Comparison of ENCODE assay signal across 5 cellular contexts in the genomic region with DNA sequence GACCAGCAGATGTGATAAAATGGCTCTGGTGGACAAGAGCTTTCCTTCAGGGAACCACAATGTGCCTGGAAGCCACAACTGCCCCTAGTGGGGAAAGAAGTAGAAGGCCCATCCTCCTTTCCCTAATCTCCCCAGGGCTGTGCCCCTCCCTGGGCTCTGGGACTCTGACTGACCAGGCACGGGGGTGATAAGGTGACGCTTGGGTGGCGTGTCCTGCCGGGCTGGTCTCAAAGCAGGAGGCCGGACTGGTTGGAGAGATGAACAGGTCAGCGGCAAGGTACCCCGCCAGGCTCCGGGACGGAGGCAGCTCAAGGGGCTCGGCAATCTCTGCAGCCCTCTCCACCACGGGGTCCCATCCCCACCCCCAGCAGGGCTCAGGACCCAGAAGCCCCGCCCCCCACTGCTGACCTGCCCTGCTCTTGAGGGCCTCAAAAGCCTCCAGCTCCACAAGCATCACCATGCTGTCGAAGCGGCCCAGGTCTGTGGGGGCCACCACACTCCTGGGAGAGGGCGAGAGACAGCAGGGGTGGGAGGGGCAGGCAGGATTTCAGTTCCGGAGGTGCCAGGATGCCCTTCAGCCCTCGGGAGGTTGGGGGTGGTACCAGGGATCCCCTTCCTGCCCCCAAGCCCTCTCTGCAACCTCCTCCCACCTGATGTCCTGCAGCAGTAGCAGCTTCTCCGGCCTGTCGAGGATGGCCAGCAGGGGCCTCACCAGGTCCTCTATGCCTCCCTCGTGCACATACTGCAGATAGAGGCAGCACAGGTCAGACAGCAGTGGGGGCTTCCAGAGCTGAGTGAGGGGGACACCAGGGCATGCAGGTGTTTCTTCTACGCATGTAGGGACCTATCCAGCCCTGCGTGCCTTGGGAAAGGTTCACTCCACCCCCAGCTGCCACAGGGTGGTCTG. TPM values are rescaled to one million over a fixed set of nuclear protein-coding genes. Genes with fewer than 3 reads are reported as not detected.
DNase-seq lines count a peak whose midpoint lies in the region; ATAC-seq and TF ChIP-seq lines count a peak whose summit lies in the region.
"Had no signal": no experiment of that assay in that cellular context is flagged by ENCODE, and none has a peak within 500 bp of the region (broad histone marks: within the 10 kb centered on the region; RNA-seq: fewer than 3 reads in every experiment).

No MANE protein-coding gene starts in this region.

- no peak for ATAC-seq in lower lobe of right lung

- TF ChIP-seq CTCF in lower lobe of right lung (IDR thresholded peaks at IDR 0.05): peak; percentile 21

- peaks cover 8% of the 10 kb centered on the region for H3K36me3 ChIP-seq in lower lobe of right lung

- H3K9me3 ChIP-seq in lower lobe of right lung: no peaks in the 10 kb centered on the region
- H3K9me3 ChIP-seq: psoas muscle had no signal

- H3K4me3 ChIP-seq in lower lobe of right lung: no peak overlapping the region
- H3K4me3 ChIP-seq: psoas muscle had no signal

- peak overlapping the region; percentile 33 for H3K27ac ChIP-seq in lower lobe of right lung

- DNase-seq in NCI-H82 treated with DMSO at 0.1 percent for 48 hours (lab: John Stamatoyannopoulos, UW; ENCODE audit: unreplicated experiment): peak; percentile 35
- no peak for DNase-seq in lower lobe of right lung
- DNase-seq in SHP77 (lab: John Stamatoyannopoulos, UW): no peak
- no peak for DNase-seq in activated effector memory CD4-positive, alpha-beta T cell treated with anti-CD3 and anti-CD28 coated beads, Interleukin-2, amount 50 U/mL, for 16 hours

- H3K4me1 ChIP-seq in lower lobe of right lung: peaks cover 30% of the 10 kb centered on the region

- H3K27me3 ChIP-seq in lower lobe of right lung (ENCODE audit: low read depth): peaks cover 9% of the 10 kb centered on the region

- intact Hi-C loops in lower lobe of right lung (cut with DNase I): no loop called here

RNA-seq across cellular contexts. Expression of gene LZTS2, which starts 12.2 kb away (rescaled TPM):
- total RNA-seq in lower lobe of right lung: 52.6 TPM

RNA-seq across cellular contexts. Expression of gene PDZD7, which starts 19.2 kb away (rescaled TPM):
- 1.6 TPM for total RNA-seq in lower lobe of right lung

RNA-seq across cellular contexts. Expression of gene SFXN3, which starts 19.3 kb away (rescaled TPM):
- total RNA-seq in lower lobe of right lung: 57.8 TPM

RNA-seq across cellular contexts. Expression of gene TWNK, which starts 24.4 kb away (rescaled TPM):
- total RNA-seq in lower lobe of right lung: 5.8 TPM

RNA-seq across cellular contexts. Expression of gene MRPL43, which starts 24.5 kb away (rescaled TPM):
- total RNA-seq in lower lobe of right lung: 59.7 TPM
